ENCODE assay signal across 23 cellular contexts in genomic region chr16:58614212-58614611, GRCh38. TPM values are rescaled to one million over a fixed set of nuclear protein-coding genes. Genes with fewer than 3 reads are reported as not detected.
DNase-seq lines count a peak whose midpoint lies in the region; ATAC-seq, FAIRE-seq and TF ChIP-seq lines count a peak whose summit lies in the region.
"Had no signal": no experiment of that assay in that cellular context is flagged by ENCODE, and none has a peak within 500 bp of the region (broad histone marks: within the 10 kb centered on the region; RNA-seq: fewer than 3 reads in every experiment).

No MANE protein-coding gene starts in this region.

- peak; percentile 45 for FAIRE-seq in RCC 7860 (lab: Jason Lieb, UNC)
- FAIRE-seq: A549, G401.6, islet of Langerhans, K562 had no signal

- ATAC-seq in activated naive CD8-positive, alpha-beta T cell treated with anti-CD3 and anti-CD28 coated beads, Interleukin-2, amount 50 U/mL, for 24 hours, result peak; percentile 28
- ATAC-seq in HG02840 (IDR thresholded peaks at IDR 0.05; ENCODE audit: low FRiP score, unreplicated experiment), result no peak
- ATAC-seq: A549; activated CD4-positive, CD25-positive, alpha-beta regulatory T cell treated with anti-CD3 and anti-CD28 coated beads, Interleukin-2, amount 50 U/mL, for 24 hours; K562; Right ventricle myocardium inferior had no signal

- H3K4me1 ChIP-seq in esophagus squamous epithelium, result peaks cover 2 to 14% (median 3%) of the 10 kb centered on the region in 3 donors
- H3K4me1 ChIP-seq: sigmoid colon had no signal

- no peaks in the 10 kb centered on the region for H3K27me3 Mint-ChIP-seq in activated naive CD8-positive, alpha-beta T cell treated with anti-CD3 and anti-CD28 coated beads, Interleukin-2, amount 50 U/mL, for 24 hours
- H3K27me3 Mint-ChIP-seq in activated naive CD8-positive, alpha-beta T cell treated with anti-CD3 and anti-CD28 coated beads for 36 hours, result no peaks in the 10 kb centered on the region
- H3K27me3 Mint-ChIP-seq: activated naive CD4-positive, alpha-beta T cell treated with anti-CD3 and anti-CD28 coated beads, Interleukin-2, amount 10 ng/mL, durations not matched to agents 7 days and 5 days had no signal

- TF ChIP-seq CTCF in fibroblast of mammary gland (conservative IDR thresholded peaks at IDR 0.05; ENCODE audit: control insufficient read depth, insufficient read depth, low read depth, low read length), result no peak
- TF ChIP-seq CTCF in esophagus squamous epithelium (IDR thresholded peaks at IDR 0.05), result no peak

- H3K27ac Mint-ChIP-seq in activated naive CD8-positive, alpha-beta T cell treated with anti-CD3 and anti-CD28 coated beads, Interleukin-2, amount 50 U/mL, for 24 hours, result no peak overlapping the region
- no peak overlapping the region for H3K27ac Mint-ChIP-seq in activated naive CD8-positive, alpha-beta T cell treated with anti-CD3 and anti-CD28 coated beads for 36 hours
- H3K27ac Mint-ChIP-seq: activated naive CD4-positive, alpha-beta T cell treated with anti-CD3 and anti-CD28 coated beads, Interleukin-2, amount 10 ng/mL, durations not matched to agents 7 days and 5 days; mesothelial cell of epicardium; T-helper 1 cell treated with Interleukin-12 subunit alpha and Interleukin-12 subunit beta and Interleukin-4 antibody, amounts not matched to agents 30 μg/mL and 1 μg/mL, for 36 hours had no signal

- no peak overlapping the region for H3K27ac ChIP-seq in esophagus squamous epithelium
- H3K27ac ChIP-seq: A549, sigmoid colon, thyroid gland had no signal

- no peaks in the 10 kb centered on the region for H3K9me3 Mint-ChIP-seq in activated naive CD8-positive, alpha-beta T cell treated with anti-CD3 and anti-CD28 coated beads, Interleukin-2, amount 50 U/mL, for 24 hours
- peaks cover 1% of the 10 kb centered on the region for H3K9me3 Mint-ChIP-seq in activated naive CD8-positive, alpha-beta T cell treated with anti-CD3 and anti-CD28 coated beads for 36 hours
- H3K9me3 Mint-ChIP-seq: activated naive CD4-positive, alpha-beta T cell treated with anti-CD3 and anti-CD28 coated beads, Interleukin-2, amount 10 ng/mL, durations not matched to agents 7 days and 5 days; mesothelial cell of epicardium; T-helper 1 cell treated with Interleukin-12 subunit alpha and Interleukin-12 subunit beta and Interleukin-4 antibody, amounts not matched to agents 30 μg/mL and 1 μg/mL, for 36 hours had no signal

- H3K4me3 ChIP-seq in fibroblast of mammary gland (ENCODE audit: control insufficient read depth, low read depth, low read length) (no peak overlapping the region), esophagus squamous epithelium (no peak overlapping the region)
- H3K4me3 ChIP-seq: A549, K562, sigmoid colon, thyroid gland had no signal

- DNase-seq in activated naive CD8-positive, alpha-beta T cell treated with anti-CD3 and anti-CD28 coated beads, Interleukin-2, amount 50 U/mL, for 24 hours, result no peak
- DNase-seq in activated naive CD8-positive, alpha-beta T cell treated with anti-CD3 and anti-CD28 coated beads for 36 hours, result no peak
- DNase-seq in RCC 7860 (ENCODE audit: low spot score), result peak; percentile 26
- peak; percentile 90 for DNase-seq in fibroblast of mammary gland (ENCODE audit: low read depth)
- DNase-seq in stromal cell of bone marrow (ENCODE audit: low read depth), result peak; percentile 56
- DNase-seq in esophagus squamous epithelium (lab: John Stamatoyannopoulos, UW), result no peak
- no peak for DNase-seq in stimulated activated naive CD4-positive, alpha-beta T cell (lab: John Stamatoyannopoulos, UW)
- DNase-seq: activated naive CD4-positive, alpha-beta T cell treated with anti-CD3 and anti-CD28 coated beads, Interleukin-2, amount 10 ng/mL, durations not matched to agents 7 days and 5 days; effector memory CD4-positive, alpha-beta T cell; NCI-H1105; NK-92 treated with Interleukin-12 subunit alpha and Interleukin-12 subunit beta, amount 100 ng/mL, for 24 hours; sigmoid colon; stimulated activated CD4-positive, alpha-beta T cell treated with anti-CD3 and anti-CD28 coated beads, Interleukin-2, amount 100 ng/mL, for 48 hours; thyroid gland had no signal

- H3K4me1 Mint-ChIP-seq in activated naive CD8-positive, alpha-beta T cell treated with anti-CD3 and anti-CD28 coated beads, Interleukin-2, amount 50 U/mL, for 24 hours, result peaks cover 29% of the 10 kb centered on the region
- H3K4me1 Mint-ChIP-seq in activated naive CD8-positive, alpha-beta T cell treated with anti-CD3 and anti-CD28 coated beads for 36 hours, result peaks cover 23% of the 10 kb centered on the region

- intact Hi-C loops in esophagus squamous epithelium (cut with DNase I), result no loop called here

- no peaks in the 10 kb centered on the region for H3K27me3 ChIP-seq in esophagus squamous epithelium
- H3K27me3 ChIP-seq: sigmoid colon, thyroid gland had no signal

- H3K36me3 ChIP-seq in esophagus squamous epithelium, result peaks cover 7 to 64% (median 23%) of the 10 kb centered on the region in 3 donors

- peaks cover 25% of the 10 kb centered on the region for H3K36me3 Mint-ChIP-seq in activated naive CD8-positive, alpha-beta T cell treated with anti-CD3 and anti-CD28 coated beads, Interleukin-2, amount 50 U/mL, for 24 hours (ENCODE audit: low read depth)
- H3K36me3 Mint-ChIP-seq in activated naive CD8-positive, alpha-beta T cell treated with anti-CD3 and anti-CD28 coated beads for 36 hours, result peaks cover 36% of the 10 kb centered on the region

- H3K9me3 ChIP-seq in esophagus squamous epithelium, result no peaks in the 10 kb centered on the region
- H3K9me3 ChIP-seq: A549, sigmoid colon, thyroid gland had no signal

- TF ChIP-seq POLR2A in esophagus squamous epithelium (IDR thresholded peaks at IDR 0.05), result no peak

- no peak overlapping the region for H3K4me3 Mint-ChIP-seq in activated naive CD8-positive, alpha-beta T cell treated with anti-CD3 and anti-CD28 coated beads, Interleukin-2, amount 50 U/mL, for 24 hours
- no peak overlapping the region for H3K4me3 Mint-ChIP-seq in activated naive CD8-positive, alpha-beta T cell treated with anti-CD3 and anti-CD28 coated beads for 36 hours
- H3K4me3 Mint-ChIP-seq: activated naive CD4-positive, alpha-beta T cell treated with anti-CD3 and anti-CD28 coated beads, Interleukin-2, amount 10 ng/mL, durations not matched to agents 7 days and 5 days; mesothelial cell of epicardium; T-helper 1 cell treated with Interleukin-12 subunit alpha and Interleukin-12 subunit beta and Interleukin-4 antibody, amounts not matched to agents 30 μg/mL and 1 μg/mL, for 36 hours had no signal

- 60 to 92% methylated on average over 2 to 6 of the region's 6 CpGs for WGBS in esophagus squamous epithelium, 2 donors

RNA-seq across cellular contexts. Expression of gene CNOT1, which starts 15.4 kb away (rescaled TPM):
- total RNA-seq in activated naive CD8-positive, alpha-beta T cell treated with anti-CD3 and anti-CD28 coated beads for 36 hours, result 100 to 1,000 TPM; 295 to 317 TPM
- 100 to 1,000 TPM; 124 to 229 (median 153) TPM for total RNA-seq in esophagus squamous epithelium

Comparison
In these comparisons a context has a peak if more than half of its experiments do, and no peak if none do; other contexts are left out.
1. DNase-seq: peak in RCC 7860 (single experiment), fibroblast of mammary gland (single experiment) and stromal cell of bone marrow (single experiment); none in activated naive CD8-positive, alpha-beta T cell treated with anti-CD3 and anti-CD28 coated beads, Interleukin-2, amount 50 U/mL, for 24 hours (single experiment), activated naive CD8-positive, alpha-beta T cell treated with anti-CD3 and anti-CD28 coated beads for 36 hours (single experiment), esophagus squamous epithelium (single experiment) and stimulated activated naive CD4-positive, alpha-beta T cell (0 of 6).